ENCODE assay signal across 9 cellular contexts in the genomic region with DNA sequence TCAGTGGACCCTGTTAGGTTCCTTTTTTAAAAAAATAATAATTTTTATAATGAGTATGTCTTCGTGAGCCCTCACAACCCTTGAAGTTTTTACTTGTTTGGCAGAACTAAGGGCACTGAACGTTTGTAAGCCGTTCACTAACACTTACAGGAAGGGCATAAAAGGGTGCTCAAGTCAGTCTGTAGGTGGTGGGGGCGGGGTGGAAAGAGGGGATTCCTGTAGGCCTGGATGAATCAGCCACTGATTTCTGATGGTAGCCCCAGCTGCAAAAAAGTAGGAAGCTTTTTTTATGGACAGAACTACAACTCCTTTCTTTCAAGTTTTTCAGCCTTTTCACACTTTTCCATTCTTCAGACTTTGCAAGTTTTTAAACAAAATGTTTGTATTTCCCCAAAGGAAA. TPM values are rescaled to one million over a fixed set of nuclear protein-coding genes. Genes with fewer than 3 reads are reported as not detected.
DNase-seq lines count a peak whose midpoint lies in the region; ATAC-seq, FAIRE-seq and TF ChIP-seq lines count a peak whose summit lies in the region.
"Had no signal": no experiment of that assay in that cellular context is flagged by ENCODE, and none has a peak within 500 bp of the region (broad histone marks: within the 10 kb centered on the region; RNA-seq: fewer than 3 reads in every experiment).

No MANE protein-coding gene starts in this region.

- H3K9me3 Mint-ChIP-seq in activated CD8-positive, alpha-beta memory T cell treated with anti-CD3 and anti-CD28 coated beads, Interleukin-2, amount 10 ng/mL, durations not matched to agents 7 days and 5 days (ENCODE audit: low read depth) = no peaks in the 10 kb centered on the region

- H3K36me3 Mint-ChIP-seq in activated CD8-positive, alpha-beta memory T cell treated with anti-CD3 and anti-CD28 coated beads, Interleukin-2, amount 10 ng/mL, durations not matched to agents 7 days and 5 days = peaks cover 5% of the 10 kb centered on the region

- H3K27me3 Mint-ChIP-seq in activated CD8-positive, alpha-beta memory T cell treated with anti-CD3 and anti-CD28 coated beads, Interleukin-2, amount 10 ng/mL, durations not matched to agents 7 days and 5 days = no peaks in the 10 kb centered on the region

- no peak overlapping the region for H3K4me3 ChIP-seq in foreskin fibroblast (ENCODE audit: low read depth in 1 of 2, low read length in 2 of 2)
- H3K4me3 ChIP-seq in kidney (ENCODE audit: low read length in 2 of 2) = no peak overlapping the region
- H3K4me3 ChIP-seq: ovary had no signal

- peaks cover 14 to 31% of the 10 kb centered on the region in 2 donors for H3K4me1 ChIP-seq in kidney (ENCODE audit: control insufficient read depth in 1 of 2, insufficient read depth in 1 of 2, low read depth in 1 of 2, low read length in 2 of 2)

- no peaks in the 10 kb centered on the region for H3K36me3 ChIP-seq in kidney (ENCODE audit: control insufficient read depth in 1 of 2, insufficient read depth in 2 of 2, low read length in 2 of 2)
- H3K36me3 ChIP-seq: ovary had no signal

- no peak for FAIRE-seq in kidney (lab: Jason Lieb, UNC)

- H3K9ac ChIP-seq in kidney (ENCODE audit: low read length in 2 of 2) = no peak overlapping the region

- TF ChIP-seq CTCF in foreskin fibroblast (IDR thresholded peaks at IDR 0.05; ENCODE audit: low read depth, low read length) (no peak), kidney (IDR thresholded peaks at IDR 0.05; ENCODE audit: borderline replicate concordance, extremely low read depth, insufficient read depth) (no peak)

- DNase-seq in ELR (ENCODE audit: low read depth) (peak; percentile 42), foreskin fibroblast (peak; percentile 30 to 62), NCI-H1092 treated with DMSO at 0.1 percent for 48 hours (lab: John Stamatoyannopoulos, UW) (no peak), superior temporal gyrus (ENCODE audit: extremely low spot score) (no peak), kidney (no peak)
- DNase-seq in activated CD8-positive, alpha-beta memory T cell treated with anti-CD3 and anti-CD28 coated beads, Interleukin-2, amount 10 ng/mL, durations not matched to agents 7 days and 5 days = peak; percentile 58
- peak; percentile 72 for DNase-seq in stimulated activated CD4-positive, alpha-beta T cell treated with anti-CD3 and anti-CD28 coated beads, Interleukin-4, amount 100 ng/mL, for 24 hours

- no peaks in the 10 kb centered on the region for H3K9me3 ChIP-seq in kidney (ENCODE audit: control insufficient read depth in 1 of 2, low read length in 2 of 2)
- H3K9me3 ChIP-seq: ovary had no signal

- ATAC-seq in activated CD8-positive, alpha-beta memory T cell treated with anti-CD3 and anti-CD28 coated beads, Interleukin-2, amount 10 ng/mL, durations not matched to agents 7 days and 5 days = peak; percentile 46
- ATAC-seq in GM18502 (IDR thresholded peaks at IDR 0.05; ENCODE audit: poor library complexity, unreplicated experiment) = no peak

- intact Hi-C loops in kidney (cut with DNase I) = no loop called here

- H3K4me1 Mint-ChIP-seq in activated CD8-positive, alpha-beta memory T cell treated with anti-CD3 and anti-CD28 coated beads, Interleukin-2, amount 10 ng/mL, durations not matched to agents 7 days and 5 days = peaks cover 61% of the 10 kb centered on the region

- CTCF ChIA-PET in activated CD8-positive, alpha-beta memory T cell treated with anti-CD3 and anti-CD28 coated beads, Interleukin-2, amount 10 ng/mL, durations not matched to agents 7 days and 5 days (lab: Charles Lee) = interaction anchor here (0.7 to 1.4 kb wide), 3 partner anchors 12 to 30 kb away, joined by 3 read pairs; no protein-coding TSS in a partner anchor

- H3K27ac Mint-ChIP-seq in activated CD8-positive, alpha-beta memory T cell treated with anti-CD3 and anti-CD28 coated beads, Interleukin-2, amount 10 ng/mL, durations not matched to agents 7 days and 5 days = peak overlapping the region; percentile 65

- no peak overlapping the region for H3K4me3 Mint-ChIP-seq in activated CD8-positive, alpha-beta memory T cell treated with anti-CD3 and anti-CD28 coated beads, Interleukin-2, amount 10 ng/mL, durations not matched to agents 7 days and 5 days

- peak overlapping the region in 1 of 2 donors; percentile 28 for H3K27ac ChIP-seq in kidney (ENCODE audit: low read depth in 2 of 2, low read length in 2 of 2)

RNA-seq across cellular contexts. Expression of gene PIK3R1, which starts 35.8 kb away (rescaled TPM):
- 10 to 100 TPM; 78.4 to 84.7 TPM for total RNA-seq in activated CD8-positive, alpha-beta memory T cell treated with anti-CD3 and anti-CD28 coated beads, Interleukin-2, amount 10 ng/mL, durations not matched to agents 7 days and 5 days
- 138 TPM for total RNA-seq in kidney
- polyA plus RNA-seq in kidney (ENCODE audit: insufficient read depth, low read depth, low replicate concordance) = 26.6 TPM

Comparison
In these comparisons a context has a peak if more than half of its experiments do, and no peak if none do; other contexts are left out.
1. DNase-seq: peak in ELR (single experiment), activated CD8-positive, alpha-beta memory T cell treated with anti-CD3 and anti-CD28 coated beads, Interleukin-2, amount 10 ng/mL, durations not matched to agents 7 days and 5 days (single experiment), foreskin fibroblast (2 of 2) and stimulated activated CD4-positive, alpha-beta T cell treated with anti-CD3 and anti-CD28 coated beads, Interleukin-4, amount 100 ng/mL, for 24 hours (single experiment); none in NCI-H1092 treated with DMSO at 0.1 percent for 48 hours (single experiment), superior temporal gyrus (single experiment) and kidney (single experiment).